31 cellular contexts compared by ENCODE assay signal in the genomic region with DNA sequence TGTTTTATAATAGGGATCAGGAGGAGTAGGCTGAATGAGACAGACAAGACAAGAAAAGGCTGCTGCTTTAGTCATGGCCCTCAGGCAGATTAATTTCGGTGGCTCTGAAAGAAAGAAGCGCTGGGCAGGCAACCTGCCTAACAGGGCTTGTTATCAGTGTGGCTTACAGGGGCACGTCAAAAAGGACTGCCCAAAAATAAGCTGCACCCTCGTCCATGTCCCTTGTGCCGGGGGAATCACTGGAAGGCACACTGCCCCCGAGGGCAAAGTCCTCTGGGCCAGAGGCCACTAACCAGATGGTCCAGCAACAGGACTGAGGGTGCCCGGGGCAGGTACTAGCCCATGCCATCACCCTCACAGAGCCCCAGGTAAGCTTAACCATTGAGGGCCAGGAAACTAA.
"Had no signal": no experiment of that assay in that cellular context is flagged by ENCODE, and none has a peak within 500 bp of the region (broad histone marks: within the 10 kb centered on the region; RNA-seq: fewer than 3 reads in every experiment).

No MANE protein-coding gene starts in this region.

- H3K4me1 ChIP-seq: ascending aorta had no signal

- H3K27me3 ChIP-seq: ascending aorta, cardiac muscle cell had no signal

- H3K36me3 ChIP-seq: ascending aorta, cardiac muscle cell had no signal

- H3K4me3 ChIP-seq: ascending aorta, cardiac muscle cell had no signal

- H3K27ac ChIP-seq: ascending aorta, cardiac muscle cell, VCaP had no signal

- DNase-seq: activated B cell treated with CpG ODN at 0.5 μM for 24 hours; activated CD4-positive, alpha-beta memory T cell treated with anti-CD3 and anti-CD28 coated beads for 36 hours; activated CD4-positive, alpha-beta T cell treated with anti-CD3 and anti-CD28 coated beads for 4 hours; activated CD4-positive, alpha-beta T cell treated with anti-CD3 and anti-CD28 coated beads, Interleukin-2, amount 10 ng/mL, durations not matched to agents 24 days and 14 days; activated CD4-positive, alpha-beta T cell treated with anti-CD3 and anti-CD28 coated beads, Interleukin-2, amount 50 U/mL, for 1 hour; activated CD4-positive, alpha-beta T cell treated with anti-CD3 and anti-CD28 coated beads, Interleukin-2, amount 50 U/mL, for 4 hours; activated CD4-positive, CD25-positive, alpha-beta regulatory T cell treated with anti-CD3 and anti-CD28 coated beads, Interleukin-2, amount 50 U/mL, for 72 hours; activated CD8-positive, alpha-beta memory T cell treated with anti-CD3 and anti-CD28 coated beads, Interleukin-2, amount 50 U/mL, for 4 hours; activated CD8-positive, alpha-beta T cell treated with anti-CD3 and anti-CD28 coated beads for 36 hours; activated effector memory CD4-positive, alpha-beta T cell treated with Interleukin-2 at 50 U/mL for 16 hours; activated gamma-delta T cell; activated naive CD4-positive, alpha-beta T cell treated with anti-CD3 and anti-CD28 coated beads, Interleukin-2, amount 10 ng/mL, durations not matched to agents 7 days and 5 days; activated naive CD4-positive, alpha-beta T cell treated with Interleukin-2 at 50 U/mL for 16 hours; activated naive CD8-positive, alpha-beta T cell treated with anti-CD3 and anti-CD28 coated beads, Interleukin-2, amount 10 ng/mL, durations not matched to agents 7 days and 5 days; activated naive CD8-positive, alpha-beta T cell treated with anti-CD3 and anti-CD28 coated beads, Interleukin-2, amount 50 U/mL, for 24 hours; activated T-cell treated with anti-CD3 and anti-CD28 coated beads for 4 hours; activated T-cell treated with anti-CD3 and anti-CD28 coated beads, Interleukin-2, amount 50 U/mL, for 1 hour; activated T-cell treated with anti-CD3 and anti-CD28 coated beads, Interleukin-2, amount 50 U/mL, for 4 hours; activated T-cell treated with anti-CD3 and anti-CD28 coated beads, Interleukin-2, amount 50 U/mL, for 72 hours; amygdala; anterior cingulate cortex; caudate nucleus; cerebellar nuclear complex; T-helper 1 cell; T-helper 2 cell; T-helper 9 cell had no signal

- FAIRE-seq: bronchial epithelial cell, TTC549 had no signal
